In genomic region chr17:48597775-48598631, GRCh38 we compare ENCODE assay signal across 1 cellular context.
TF ChIP-seq lines count a peak whose summit lies in the region.

No MANE protein-coding gene starts in this region.

TF ChIP-seq in HEK293, 187 proteins besides CTCF, POLR2A, EP300 and RAD21 (continued from another document and continues in another):
- TF ChIP-seq ZNF18 (tag by site-specific recombination; IDR thresholded peaks at IDR 0.05): 0 out of 2 replicates have a peak, but pooled peaks have one; percentile 25
- no peak for TF ChIP-seq OVOL3 (tag by site-specific recombination; IDR thresholded peaks at IDR 0.05)
- TF ChIP-seq ZSCAN5A (tag by site-specific recombination; IDR thresholded peaks at IDR 0.05): 0 out of 2 replicates have a peak, but pooled peaks have one; percentile 10
- TF ChIP-seq ZFP69B (tag by site-specific recombination; IDR thresholded peaks at IDR 0.05): peak; percentile 49; the same call in 1 of the 2 replicates
- TF ChIP-seq ZXDB (tag by site-specific recombination; IDR thresholded peaks at IDR 0.05): peak; percentile 57; the same call in 1 of the 2 replicates
- TF ChIP-seq ZNF48 (tag by site-specific recombination; IDR thresholded peaks at IDR 0.05): no peak
- TF ChIP-seq ZNF660 (tag by site-specific recombination; IDR thresholded peaks at IDR 0.05): peak; percentile 12; the same call in 1 of the 2 replicates
- no peak for TF ChIP-seq TCF7L2 (IDR thresholded peaks at IDR 0.05; ENCODE audit: borderline replicate concordance, low read depth, low read length)
- no peak for TF ChIP-seq ZNF132 (tag by site-specific recombination; IDR thresholded peaks at IDR 0.05; ENCODE audit: borderline replicate concordance)
- no peak for TF ChIP-seq ZNF266 (tag by site-specific recombination; IDR thresholded peaks at IDR 0.05; ENCODE audit: low read depth)
- peak; percentile 16; the same call in 1 of the 2 replicates for TF ChIP-seq GLIS1 (tag by site-specific recombination; IDR thresholded peaks at IDR 0.05)
- TF ChIP-seq ZNF133 (tag by site-specific recombination; IDR thresholded peaks at IDR 0.05): no peak
- TF ChIP-seq ZNF302 (tag by site-specific recombination; IDR thresholded peaks at IDR 0.05; ENCODE audit: low read depth): no peak
- TF ChIP-seq INSM2 (tag by site-specific recombination; IDR thresholded peaks at IDR 0.05): 0 out of 2 replicates have a peak, but pooled peaks have one; percentile 42
- TF ChIP-seq ZNF571 (tag by site-specific recombination; IDR thresholded peaks at IDR 0.05): no peak
- TF ChIP-seq ZNF768 (tag by site-specific recombination; IDR thresholded peaks at IDR 0.05): no peak
- TF ChIP-seq ZNF155 (tag by site-specific recombination; IDR thresholded peaks at IDR 0.05): no peak
- no peak for TF ChIP-seq SCRT1 (tag by site-specific recombination; IDR thresholded peaks at IDR 0.05; ENCODE audit: borderline replicate concordance)
- peak; percentile 65; the same call in 1 of the 2 replicates for TF ChIP-seq ZNF362 (tag by site-specific recombination; IDR thresholded peaks at IDR 0.05)
- no peak for TF ChIP-seq ZNF394 (tag by site-specific recombination; IDR thresholded peaks at IDR 0.05; ENCODE audit: borderline replicate concordance)
- TF ChIP-seq IKZF3 (tag by site-specific recombination; IDR thresholded peaks at IDR 0.05): peak; percentile 72
- no peak for TF ChIP-seq ZBTB49 (tag by site-specific recombination; IDR thresholded peaks at IDR 0.05; ENCODE audit: low read depth)
- no peak for TF ChIP-seq YY1 (tag by site-specific recombination; IDR thresholded peaks at IDR 0.05)
- TF ChIP-seq SETDB1 (IDR thresholded peaks at IDR 0.05; ENCODE audit: insufficient read length, low read length): no peak
- peak; percentile 86 for TF ChIP-seq ZNF610 (tag by site-specific recombination; IDR thresholded peaks at IDR 0.05; ENCODE audit: borderline replicate concordance)
- no peak for TF ChIP-seq ZFP37 (tag by site-specific recombination; IDR thresholded peaks at IDR 0.05)
- no peak for TF ChIP-seq ZNF664 (tag by site-specific recombination; IDR thresholded peaks at IDR 0.05)
- no peak for TF ChIP-seq ZNF223 (tag by site-specific recombination; IDR thresholded peaks at IDR 0.05)
- no peak for TF ChIP-seq HOXC10 (CRISPR knock-in tag; IDR thresholded peaks at IDR 0.05)
- no peak; the same call in 1 of the 2 replicates for TF ChIP-seq ZNF146 (tag by site-specific recombination; IDR thresholded peaks at IDR 0.05)
- TF ChIP-seq ZBTB6 (tag by site-specific recombination; IDR thresholded peaks at IDR 0.05): no peak
- 0 out of 2 replicates have a peak, but pooled peaks have one; percentile 10 for TF ChIP-seq ZNF837 (tag by site-specific recombination; IDR thresholded peaks at IDR 0.05)
- no peak for TF ChIP-seq ZNF518A (tag by site-specific recombination; conservative IDR thresholded peaks at IDR 0.05; ENCODE audit: low read depth)
- no peak for TF ChIP-seq ZNF23 (tag by site-specific recombination; IDR thresholded peaks at IDR 0.05; ENCODE audit: borderline replicate concordance)
- TF ChIP-seq ZNF555 (tag by site-specific recombination; conservative IDR thresholded peaks at IDR 0.05): no peak
- no peak for TF ChIP-seq ZNF114 (tag by site-specific recombination; IDR thresholded peaks at IDR 0.05)
- TF ChIP-seq KLF1 (tag by site-specific recombination; IDR thresholded peaks at IDR 0.05): peak; percentile 27; the same call in 1 of the 2 replicates
- TF ChIP-seq ZNF548 (tag by site-specific recombination; IDR thresholded peaks at IDR 0.05): no peak
- 0 out of 2 replicates have a peak, but pooled peaks have one; percentile 4 for TF ChIP-seq ZSCAN4 (tag by site-specific recombination; IDR thresholded peaks at IDR 0.05)
- no peak for TF ChIP-seq ZNF692 (tag by site-specific recombination; IDR thresholded peaks at IDR 0.05)
- no peak for TF ChIP-seq ATF2 (tag by site-specific recombination; IDR thresholded peaks at IDR 0.05; ENCODE audit: low read depth)
